Comparison of ENCODE assay signal across 38 cellular contexts in genomic region chr15:46178138-46178537, GRCh38.
"Had no signal": no experiment of that assay in that cellular context is flagged by ENCODE, and none has a peak within 500 bp of the region (broad histone marks: within the 10 kb centered on the region; RNA-seq: fewer than 3 reads in every experiment).

No MANE protein-coding gene starts in this region.

- H3K4me3 Mint-ChIP-seq: activated naive CD4-positive, alpha-beta T cell treated with anti-CD3 and anti-CD28 coated beads for 36 hours; activated naive CD4-positive, alpha-beta T cell treated with anti-CD3 and anti-CD28 coated beads, Interleukin-2, amount 10 ng/mL, durations not matched to agents 7 days and 5 days; activated naive CD4-positive, alpha-beta T cell treated with anti-CD3 and anti-CD28 coated beads, Interleukin-2, amount 50 U/mL, for 24 hours; activated naive CD8-positive, alpha-beta T cell; activated naive CD8-positive, alpha-beta T cell treated with anti-CD3 and anti-CD28 coated beads for 36 hours; activated naive CD8-positive, alpha-beta T cell treated with anti-CD3 and anti-CD28 coated beads, Interleukin-2, amount 10 ng/mL, durations not matched to agents 7 days and 5 days; activated naive CD8-positive, alpha-beta T cell treated with anti-CD3 and anti-CD28 coated beads, Interleukin-2, amount 50 U/mL, for 24 hours; activated T-cell treated with anti-CD3 and anti-CD28 coated beads, Interleukin-2, amount 50 U/mL, for 24 hours; activated T-cell treated with anti-CD3 and anti-CD28 coated beads, Interleukin-2, amount 50 U/mL, for 4 hours; activated T-cell treated with anti-CD3 and anti-CD28 coated beads, Interleukin-2, amount 50 U/mL, for 72 hours; activated T-helper 1 cell treated with anti-CD3 and anti-CD28 coated beads, Interleukin-12 subunit alpha, Interleukin-12 subunit beta, Interleukin-2, Interleukin-4 antibody, amounts not matched to agents 30 ng/mL and 10 ng/mL and 1 ng/mL, durations not matched to agents 14 hours and 24 hours and 36 hours; activated T-helper 17 cell treated with anti-CD3 and anti-CD28 coated beads, Interleukin-2, amount 50 U/mL, for 72 hours; brain; central memory CD8-positive, alpha-beta T cell had no signal

- H3K4me3 ChIP-seq: adrenal gland, ascending aorta, body of pancreas, breast epithelium, cardiac muscle cell had no signal

- H3K27me3 Mint-ChIP-seq: activated naive CD4-positive, alpha-beta T cell treated with anti-CD3 and anti-CD28 coated beads, Interleukin-2, amount 10 ng/mL, durations not matched to agents 7 days and 5 days; activated naive CD4-positive, alpha-beta T cell treated with anti-CD3 and anti-CD28 coated beads, Interleukin-2, amount 50 U/mL, for 24 hours; activated naive CD8-positive, alpha-beta T cell; activated naive CD8-positive, alpha-beta T cell treated with anti-CD3 and anti-CD28 coated beads for 36 hours; activated naive CD8-positive, alpha-beta T cell treated with anti-CD3 and anti-CD28 coated beads, Interleukin-2, amount 10 ng/mL, durations not matched to agents 7 days and 5 days; activated naive CD8-positive, alpha-beta T cell treated with anti-CD3 and anti-CD28 coated beads, Interleukin-2, amount 50 U/mL, for 24 hours; activated T-cell treated with anti-CD3 and anti-CD28 coated beads, Interleukin-2, amount 50 U/mL, for 24 hours; activated T-helper 17 cell treated with anti-CD3 and anti-CD28 coated beads, Interleukin-2, amount 50 U/mL, for 72 hours; central memory CD8-positive, alpha-beta T cell had no signal

- H3K27me3 ChIP-seq: adrenal gland, ascending aorta, body of pancreas, brain microvascular endothelial cell, breast epithelium, cardiac muscle cell had no signal

- H3K27ac ChIP-seq: adrenal gland, ascending aorta, body of pancreas, brain microvascular endothelial cell, breast epithelium, cardiac muscle cell had no signal

- H3K27ac Mint-ChIP-seq: activated naive CD4-positive, alpha-beta T cell treated with anti-CD3 and anti-CD28 coated beads for 36 hours; activated naive CD4-positive, alpha-beta T cell treated with anti-CD3 and anti-CD28 coated beads, Interleukin-2, amount 10 ng/mL, durations not matched to agents 7 days and 5 days; activated naive CD4-positive, alpha-beta T cell treated with anti-CD3 and anti-CD28 coated beads, Interleukin-2, amount 50 U/mL, for 24 hours; activated naive CD4-positive, alpha-beta T cell treated with anti-CD3 and anti-CD28 coated beads, Interleukin-2, amount 50 U/mL, for 72 hours; activated naive CD8-positive, alpha-beta T cell; activated naive CD8-positive, alpha-beta T cell treated with anti-CD3 and anti-CD28 coated beads for 36 hours; activated naive CD8-positive, alpha-beta T cell treated with anti-CD3 and anti-CD28 coated beads, Interleukin-2, amount 10 ng/mL, durations not matched to agents 7 days and 5 days; activated naive CD8-positive, alpha-beta T cell treated with anti-CD3 and anti-CD28 coated beads, Interleukin-2, amount 50 U/mL, for 24 hours; activated T-cell treated with anti-CD3 and anti-CD28 coated beads, Interleukin-2, amount 50 U/mL, for 24 hours; activated T-cell treated with anti-CD3 and anti-CD28 coated beads, Interleukin-2, amount 50 U/mL, for 72 hours; activated T-helper 1 cell treated with anti-CD3 and anti-CD28 coated beads, Interleukin-12 subunit alpha, Interleukin-12 subunit beta, Interleukin-2, Interleukin-4 antibody, amounts not matched to agents 30 ng/mL and 10 ng/mL and 1 ng/mL, durations not matched to agents 14 hours and 24 hours and 36 hours; activated T-helper 17 cell treated with anti-CD3 and anti-CD28 coated beads, Interleukin-2, amount 50 U/mL, for 72 hours; activated T-helper 2 cell treated with anti-CD3 and anti-CD28 coated beads, Interferon-gamma antibody, Interleukin-2, Interleukin-4, amounts not matched to agents 10 μg/mL and 5 μg/mL and 100 μg/mL, durations not matched to agents 14 hours and 24 hours and 36 hours; brain had no signal

- H3K36me3 ChIP-seq: adrenal gland, ascending aorta, brain microvascular endothelial cell, breast epithelium, cardiac muscle cell had no signal

- H3K4me1 Mint-ChIP-seq: activated naive CD4-positive, alpha-beta T cell treated with anti-CD3 and anti-CD28 coated beads, Interleukin-2, amount 10 ng/mL, durations not matched to agents 7 days and 5 days; activated naive CD4-positive, alpha-beta T cell treated with anti-CD3 and anti-CD28 coated beads, Interleukin-2, amount 50 U/mL, for 24 hours; activated naive CD8-positive, alpha-beta T cell treated with anti-CD3 and anti-CD28 coated beads for 36 hours; activated naive CD8-positive, alpha-beta T cell treated with anti-CD3 and anti-CD28 coated beads, Interleukin-2, amount 10 ng/mL, durations not matched to agents 7 days and 5 days; activated naive CD8-positive, alpha-beta T cell treated with anti-CD3 and anti-CD28 coated beads, Interleukin-2, amount 50 U/mL, for 24 hours; activated T-helper 17 cell treated with anti-CD3 and anti-CD28 coated beads, Interleukin-2, amount 50 U/mL, for 72 hours; brain; central memory CD8-positive, alpha-beta T cell had no signal

- H3K36me3 Mint-ChIP-seq: activated naive CD4-positive, alpha-beta T cell treated with anti-CD3 and anti-CD28 coated beads, Interleukin-2, amount 10 ng/mL, durations not matched to agents 7 days and 5 days; activated naive CD4-positive, alpha-beta T cell treated with anti-CD3 and anti-CD28 coated beads, Interleukin-2, amount 50 U/mL, for 24 hours; activated naive CD8-positive, alpha-beta T cell; activated naive CD8-positive, alpha-beta T cell treated with anti-CD3 and anti-CD28 coated beads for 36 hours; activated naive CD8-positive, alpha-beta T cell treated with anti-CD3 and anti-CD28 coated beads, Interleukin-2, amount 10 ng/mL, durations not matched to agents 7 days and 5 days; brain had no signal

- DNase-seq: activated effector memory CD4-positive, alpha-beta T cell treated with anti-CD3 and anti-CD28 coated beads, Interleukin-2, amount 50 U/mL, for 16 hours; activated effector memory CD4-positive, alpha-beta T cell treated with Interleukin-2 at 50 U/mL for 16 hours; activated gamma-delta T cell; activated gamma-delta T cell treated with Interleukin-2 at 50 U/mL for 16 hours; activated naive CD4-positive, alpha-beta T cell; activated naive CD4-positive, alpha-beta T cell treated with anti-CD3 and anti-CD28 coated beads for 36 hours; activated naive CD4-positive, alpha-beta T cell treated with anti-CD3 and anti-CD28 coated beads, Interleukin-2, amount 10 ng/mL, durations not matched to agents 7 days and 5 days; activated naive CD4-positive, alpha-beta T cell treated with anti-CD3 and anti-CD28 coated beads, Interleukin-2, amount 50 U/mL, for 16 hours; activated naive CD4-positive, alpha-beta T cell treated with Interleukin-2 at 50 U/mL for 16 hours; activated naive CD8-positive, alpha-beta T cell treated with anti-CD3 and anti-CD28 coated beads for 36 hours; activated naive CD8-positive, alpha-beta T cell treated with anti-CD3 and anti-CD28 coated beads, Interleukin-2, amount 10 ng/mL, durations not matched to agents 7 days and 5 days; activated naive CD8-positive, alpha-beta T cell treated with anti-CD3 and anti-CD28 coated beads, Interleukin-2, amount 50 U/mL, for 24 hours; activated T-cell treated with anti-CD3 and anti-CD28 coated beads, Interleukin-2, amount 50 U/mL, for 1 hour; activated T-cell treated with anti-CD3 and anti-CD28 coated beads, Interleukin-2, amount 50 U/mL, for 24 hours; activated T-cell treated with anti-CD3 and anti-CD28 coated beads, Interleukin-2, amount 50 U/mL, for 4 hours; activated T-cell treated with anti-CD3 and anti-CD28 coated beads, Interleukin-2, amount 50 U/mL, for 48 hours; activated T-cell treated with anti-CD3 and anti-CD28 coated beads, Interleukin-2, amount 50 U/mL, for 72 hours; adrenal gland; amniotic stem cell; amygdala; anterior cingulate cortex; aorta; body of pancreas; brain microvascular endothelial cell; caudate nucleus; central memory CD4-positive, alpha-beta T cell; cerebellar nuclear complex had no signal

- H3K9me3 ChIP-seq: body of pancreas had no signal

- H3K9me3 Mint-ChIP-seq: activated T-cell treated with anti-CD3 and anti-CD28 coated beads, Interleukin-2, amount 50 U/mL, for 24 hours had no signal
